In the genomic region with DNA sequence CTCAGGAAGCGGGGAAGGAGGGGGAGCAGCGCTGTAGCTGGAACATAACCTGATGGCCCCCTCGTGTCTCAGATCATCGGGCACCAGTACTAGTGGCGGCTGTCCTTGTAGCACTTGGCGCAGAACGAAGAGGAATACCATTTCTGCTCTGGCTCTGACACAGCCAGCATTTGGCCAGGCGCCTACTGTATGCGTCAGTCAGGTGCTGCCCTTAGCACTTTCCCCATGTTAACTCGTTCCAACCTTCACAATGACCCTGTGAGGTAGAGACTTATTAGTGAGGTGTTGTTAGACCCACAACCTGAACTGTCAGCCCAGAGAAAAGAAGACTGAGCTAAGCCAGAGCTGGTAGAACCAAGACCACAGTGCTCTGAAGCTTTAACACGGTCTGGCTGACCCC, we compare ENCODE assay signal across 1 cellular context.
TF ChIP-seq lines count a peak whose summit lies in the region.

No MANE protein-coding gene starts in this region.

TF ChIP-seq in A549, 52 proteins besides CTCF, POLR2A, EP300 and RAD21 (continued from another document):
- TF ChIP-seq, protein P1, sequence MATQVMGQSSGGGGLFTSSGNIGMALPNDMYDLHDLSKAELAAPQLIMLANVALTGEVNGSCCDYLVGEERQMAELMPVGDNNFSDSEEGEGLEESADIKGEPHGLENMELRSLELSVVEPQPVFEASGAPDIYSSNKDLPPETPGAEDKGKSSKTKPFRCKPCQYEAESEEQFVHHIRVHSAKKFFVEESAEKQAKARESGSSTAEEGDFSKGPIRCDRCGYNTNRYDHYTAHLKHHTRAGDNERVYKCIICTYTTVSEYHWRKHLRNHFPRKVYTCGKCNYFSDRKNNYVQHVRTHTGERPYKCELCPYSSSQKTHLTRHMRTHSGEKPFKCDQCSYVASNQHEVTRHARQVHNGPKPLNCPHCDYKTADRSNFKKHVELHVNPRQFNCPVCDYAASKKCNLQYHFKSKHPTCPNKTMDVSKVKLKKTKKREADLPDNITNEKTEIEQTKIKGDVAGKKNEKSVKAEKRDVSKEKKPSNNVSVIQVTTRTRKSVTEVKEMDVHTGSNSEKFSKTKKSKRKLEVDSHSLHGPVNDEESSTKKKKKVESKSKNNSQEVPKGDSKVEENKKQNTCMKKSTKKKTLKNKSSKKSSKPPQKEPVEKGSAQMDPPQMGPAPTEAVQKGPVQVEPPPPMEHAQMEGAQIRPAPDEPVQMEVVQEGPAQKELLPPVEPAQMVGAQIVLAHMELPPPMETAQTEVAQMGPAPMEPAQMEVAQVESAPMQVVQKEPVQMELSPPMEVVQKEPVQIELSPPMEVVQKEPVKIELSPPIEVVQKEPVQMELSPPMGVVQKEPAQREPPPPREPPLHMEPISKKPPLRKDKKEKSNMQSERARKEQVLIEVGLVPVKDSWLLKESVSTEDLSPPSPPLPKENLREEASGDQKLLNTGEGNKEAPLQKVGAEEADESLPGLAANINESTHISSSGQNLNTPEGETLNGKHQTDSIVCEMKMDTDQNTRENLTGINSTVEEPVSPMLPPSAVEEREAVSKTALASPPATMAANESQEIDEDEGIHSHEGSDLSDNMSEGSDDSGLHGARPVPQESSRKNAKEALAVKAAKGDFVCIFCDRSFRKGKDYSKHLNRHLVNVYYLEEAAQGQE (IDR thresholded peaks at IDR 0.05) = no peak
- TF ChIP-seq EHF (CRISPR knock-in tag; IDR thresholded peaks at IDR 0.05) (no peak), POLR2AphosphoS2 (conservative IDR thresholded peaks at IDR 0.05; ENCODE audit: low read length) (no peak), FOSB (CRISPR knock-in tag; IDR thresholded peaks at IDR 0.05) (no peak), KDM1A (IDR thresholded peaks at IDR 0.05; ENCODE audit: low read depth) (no peak), RARB (CRISPR knock-in tag; IDR thresholded peaks at IDR 0.05) (no peak), CBX8 (IDR thresholded peaks at IDR 0.05) (no peak), JUN (IDR thresholded peaks at IDR 0.05) (no peak), CEBPB (IDR thresholded peaks at IDR 0.05) (no peak), E2F6 (IDR thresholded peaks at IDR 0.05; ENCODE audit: borderline replicate concordance, low read depth) (no peak)
